1 cellular context compared by ENCODE assay signal in the genomic region with DNA sequence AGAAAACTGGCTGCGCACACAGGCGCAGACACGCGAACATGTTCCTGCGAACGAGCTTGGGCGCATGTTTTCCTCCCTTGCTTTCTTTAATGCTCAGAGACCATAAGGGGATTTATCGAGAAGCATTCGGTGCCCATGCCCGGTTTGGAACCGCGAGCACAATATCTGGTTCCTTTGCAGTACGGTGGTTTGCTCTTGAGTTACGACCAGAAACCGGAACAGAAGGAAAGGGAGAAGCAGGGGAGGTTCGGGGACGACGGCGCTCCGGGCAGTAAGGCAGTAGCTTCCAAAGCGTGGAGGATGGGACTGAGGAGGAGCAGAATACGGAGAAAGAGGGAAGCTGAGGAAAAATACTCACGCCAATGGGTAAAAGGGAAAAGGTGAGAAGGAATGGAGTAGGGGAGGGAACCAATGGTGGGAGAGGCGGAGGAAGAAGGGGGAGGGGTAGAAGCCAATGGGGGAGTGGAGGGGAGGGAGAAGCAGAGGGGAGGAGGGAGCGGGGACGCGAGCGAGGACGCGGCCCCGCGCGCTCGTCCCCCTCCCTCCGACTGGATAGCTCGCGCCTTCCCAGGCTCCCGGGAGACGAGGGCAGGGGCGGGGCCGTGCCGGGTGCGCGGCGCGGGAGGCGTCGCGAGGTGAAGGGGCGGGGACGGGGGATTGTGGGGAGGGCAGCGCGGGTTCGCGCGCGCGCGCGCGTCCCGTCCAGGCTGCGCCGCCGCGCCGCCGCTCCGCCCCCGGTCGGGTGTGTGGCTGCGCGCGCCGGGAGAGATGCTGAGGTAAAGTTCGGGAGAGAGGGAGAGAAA.
TF ChIP-seq lines count a peak whose summit lies in the region.

No MANE protein-coding gene starts in this region.

TF ChIP-seq in IMR-90, 13 proteins besides CTCF, POLR2A, EP300 and RAD21 (continued from another document):
- TF ChIP-seq, protein P1, sequence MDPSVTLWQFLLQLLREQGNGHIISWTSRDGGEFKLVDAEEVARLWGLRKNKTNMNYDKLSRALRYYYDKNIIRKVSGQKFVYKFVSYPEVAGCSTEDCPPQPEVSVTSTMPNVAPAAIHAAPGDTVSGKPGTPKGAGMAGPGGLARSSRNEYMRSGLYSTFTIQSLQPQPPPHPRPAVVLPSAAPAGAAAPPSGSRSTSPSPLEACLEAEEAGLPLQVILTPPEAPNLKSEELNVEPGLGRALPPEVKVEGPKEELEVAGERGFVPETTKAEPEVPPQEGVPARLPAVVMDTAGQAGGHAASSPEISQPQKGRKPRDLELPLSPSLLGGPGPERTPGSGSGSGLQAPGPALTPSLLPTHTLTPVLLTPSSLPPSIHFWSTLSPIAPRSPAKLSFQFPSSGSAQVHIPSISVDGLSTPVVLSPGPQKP (IDR thresholded peaks at IDR 0.05; ENCODE audit: borderline replicate concordance, low read depth, low read length), result no peak
- TF ChIP-seq MAZ (IDR thresholded peaks at IDR 0.05; ENCODE audit: borderline replicate concordance, low read depth, low read length) (peak; percentile 99), CEBPB (IDR thresholded peaks at IDR 0.05; ENCODE audit: low read depth, low read length) (no peak)
